In genomic region chr11:94924074-94925031, GRCh38 we compare ENCODE assay signal across 14 cellular contexts. TPM values are rescaled to one million over a fixed set of nuclear protein-coding genes. Genes with fewer than 3 reads are reported as not detected.
DNase-seq lines count a peak whose midpoint lies in the region; ATAC-seq, FAIRE-seq and TF ChIP-seq lines count a peak whose summit lies in the region.
"Had no signal": no experiment of that assay in that cellular context is flagged by ENCODE, and none has a peak within 500 bp of the region (broad histone marks: within the 10 kb centered on the region; RNA-seq: fewer than 3 reads in every experiment).

No MANE protein-coding gene starts in this region.

- no peaks in the 10 kb centered on the region for H3K9me3 ChIP-seq in heart right ventricle
- H3K9me3 ChIP-seq in right cardiac atrium (ENCODE audit: control insufficient read depth, low read length): no peaks in the 10 kb centered on the region
- no peaks in the 10 kb centered on the region for H3K9me3 ChIP-seq in kidney (ENCODE audit: control insufficient read depth in 1 of 2, low read length in 2 of 2)
- no peaks in the 10 kb centered on the region for H3K9me3 ChIP-seq in vagina
- H3K9me3 ChIP-seq: suprapubic skin had no signal

- no peaks in the 10 kb centered on the region for H3K36me3 ChIP-seq in heart right ventricle
- H3K36me3 ChIP-seq in kidney (ENCODE audit: control insufficient read depth in 1 of 2, insufficient read depth in 2 of 2, low read length in 2 of 2): no peaks in the 10 kb centered on the region
- no peaks in the 10 kb centered on the region for H3K36me3 ChIP-seq in vagina
- H3K36me3 ChIP-seq: cardiac muscle cell, suprapubic skin had no signal

- DNase-seq in heart right ventricle (no peak), right cardiac atrium (no peak), kidney (no peak), vagina (ENCODE audit: extremely low spot score in 2 of 2) (no peak), NOMO-1 treated with DMSO at 0.1 percent for 48 hours (lab: John Stamatoyannopoulos, UW; ENCODE audit: unreplicated experiment) (no peak)
- DNase-seq in activated CD8-positive, alpha-beta T cell treated with anti-CD3 and anti-CD28 coated beads for 36 hours: peak; percentile 28
- DNase-seq: AML-193; left ventricle myocardium superior; NCI-H1417 treated with DMSO at 0.1 percent for 48 hours; NK-92 treated with Interleukin-12 subunit alpha and Interleukin-12 subunit beta, amount 100 ng/mL, for 24 hours had no signal

- peak overlapping the region; percentile 84 for H3K27ac Mint-ChIP-seq in activated CD8-positive, alpha-beta T cell treated with anti-CD3 and anti-CD28 coated beads for 36 hours

- H3K4me1 ChIP-seq in heart right ventricle (peaks cover 10 to 54% (median 40%) of the 10 kb centered on the region in 9 donors), right cardiac atrium (ENCODE audit: control insufficient read depth, insufficient read depth, low read length) (peaks cover 17% of the 10 kb centered on the region), kidney (ENCODE audit: control insufficient read depth in 1 of 2, insufficient read depth in 1 of 2, low read depth in 1 of 2, low read length in 2 of 2) (peaks cover 26% of the 10 kb centered on the region in 2 donors), vagina (peaks cover 41% of the 10 kb centered on the region)

- TF ChIP-seq CTCF in heart right ventricle (IDR thresholded peaks at IDR 0.05): no peak
- no peak for TF ChIP-seq CTCF in activated CD8-positive, alpha-beta T cell treated with anti-CD3 and anti-CD28 coated beads for 36 hours (IDR thresholded peaks at IDR 0.05)
- no peak for TF ChIP-seq CTCF in kidney (IDR thresholded peaks at IDR 0.05; ENCODE audit: borderline replicate concordance, extremely low read depth, insufficient read depth)
- TF ChIP-seq CTCF in vagina (IDR thresholded peaks at IDR 0.05): no peak

- H3K4me1 Mint-ChIP-seq in activated CD8-positive, alpha-beta T cell treated with anti-CD3 and anti-CD28 coated beads for 36 hours (ENCODE audit: low read depth): peaks cover 38% of the 10 kb centered on the region

- intact Hi-C loops in heart right ventricle (cut with DNase I) (no loop called here), right cardiac atrium (cut with DNase I) (no loop called here), kidney (cut with DNase I) (no loop called here), vagina (cut with DNase I) (no loop called here)
- intact Hi-C loops in activated CD8-positive, alpha-beta T cell treated with anti-CD3 and anti-CD28 coated beads for 36 hours (cut with micrococcal nuclease): no loop called here

- H3K27me3 ChIP-seq in heart right ventricle: no peaks in the 10 kb centered on the region
- H3K27me3 ChIP-seq in right cardiac atrium (ENCODE audit: control insufficient read depth, insufficient read depth): no peaks in the 10 kb centered on the region
- H3K27me3 ChIP-seq in vagina: no peaks in the 10 kb centered on the region
- H3K27me3 ChIP-seq: suprapubic skin had no signal

- H3K9me3 Mint-ChIP-seq in activated CD8-positive, alpha-beta T cell treated with anti-CD3 and anti-CD28 coated beads for 36 hours: peaks cover 13% of the 10 kb centered on the region

- H3K9ac ChIP-seq in kidney (ENCODE audit: low read length in 2 of 2): no peak overlapping the region

- POLR2A ChIA-PET in activated CD8-positive, alpha-beta T cell treated with anti-CD3 and anti-CD28 coated beads for 36 hours (lab: Charles Lee): interaction anchor here (0.6 kb wide), 1 partner anchor 195 kb away, joined by 3 read pairs; no protein-coding TSS in a partner anchor

- ATAC-seq in heart right ventricle: no peak
- ATAC-seq in right cardiac atrium: no peak
- peak; percentile 59 for ATAC-seq in activated CD8-positive, alpha-beta T cell treated with anti-CD3 and anti-CD28 coated beads for 36 hours
- no peak for ATAC-seq in HG03139 (IDR thresholded peaks at IDR 0.05; ENCODE audit: unreplicated experiment)
- ATAC-seq in HG02571 (IDR thresholded peaks at IDR 0.05; ENCODE audit: unreplicated experiment): no peak
- ATAC-seq: left ventricle myocardium superior had no signal

- CTCF ChIA-PET in activated CD8-positive, alpha-beta T cell treated with anti-CD3 and anti-CD28 coated beads for 36 hours (lab: Charles Lee): interaction anchor here (0.8 to 1.0 kb wide), 2 partner anchors 9 to 302 kb away, joined by 3 read pairs; no protein-coding TSS in a partner anchor

- H3K27ac ChIP-seq in heart right ventricle (peak overlapping the region in 7 of 10 donors; percentile 15 to 90 (median 64)), right cardiac atrium (ENCODE audit: low read length) (no peak overlapping the region), kidney (ENCODE audit: low read depth in 2 of 2, low read length in 2 of 2) (peak overlapping the region; percentile 8 to 82), vagina (peak overlapping the region; percentile 34)
- H3K27ac ChIP-seq: cardiac muscle cell, suprapubic skin had no signal

- H3K27me3 Mint-ChIP-seq in activated CD8-positive, alpha-beta T cell treated with anti-CD3 and anti-CD28 coated beads for 36 hours: no peaks in the 10 kb centered on the region

- WGBS in heart right ventricle, 2 donors: 53 to 58% methylated on average over 13 of the region's 13 CpGs
- 50% methylated on average over 13 of the region's 13 CpGs for WGBS in right cardiac atrium

- H3K36me3 Mint-ChIP-seq in activated CD8-positive, alpha-beta T cell treated with anti-CD3 and anti-CD28 coated beads for 36 hours (ENCODE audit: low read depth): peaks cover 14% of the 10 kb centered on the region

- TF ChIP-seq POLR2A in vagina (IDR thresholded peaks at IDR 0.05): no peak

- FAIRE-seq in kidney (lab: Jason Lieb, UNC): no peak

- H3K4me3 ChIP-seq in heart right ventricle (no peak overlapping the region), right cardiac atrium (ENCODE audit: low read length) (no peak overlapping the region), kidney (ENCODE audit: low read length in 2 of 2) (no peak overlapping the region), vagina (no peak overlapping the region)
- H3K4me3 ChIP-seq: cardiac muscle cell, suprapubic skin had no signal

- no peak overlapping the region for H3K4me3 Mint-ChIP-seq in activated CD8-positive, alpha-beta T cell treated with anti-CD3 and anti-CD28 coated beads for 36 hours

RNA-seq across cellular contexts. Expression of gene CWC15, which starts 49.0 kb away (rescaled TPM):
- 10 to 100 TPM; 53.1 to 75.4 (median 67.3) TPM for total RNA-seq in heart right ventricle
- 100 to 1,000 TPM in 1 of 2 donors, 10 to 100 TPM in 1; 71.6 to 196 TPM for polyA plus RNA-seq in heart right ventricle
- 10 to 100 TPM; 63.6 to 82.7 (median 67.0) TPM for total RNA-seq in right cardiac atrium
- polyA plus RNA-seq in right cardiac atrium: 75.3 TPM
- 10 to 100 TPM; 72.5 to 76.4 TPM for total RNA-seq in activated CD8-positive, alpha-beta T cell treated with anti-CD3 and anti-CD28 coated beads for 36 hours
- total RNA-seq in kidney: 61.7 TPM
- 87.5 TPM for polyA plus RNA-seq in kidney (ENCODE audit: insufficient read depth, low read depth, low replicate concordance)
- 38.1 TPM for total RNA-seq in vagina

RNA-seq across cellular contexts. Expression of gene KDM4D, which starts 49.2 kb away (rescaled TPM):
- 1 to 10 TPM in 6 of 10 donors, under 1 TPM in 4; 0.79 to 1.3 (median 1.0) TPM for total RNA-seq in heart right ventricle
- under 1 TPM; 0.22 to 0.57 TPM for polyA plus RNA-seq in heart right ventricle
- total RNA-seq in right cardiac atrium: 1 to 10 TPM in 3 of 4 donors, under 1 TPM in 1; 0.64 to 1.3 (median 1.1) TPM
- 0.79 TPM for polyA plus RNA-seq in right cardiac atrium
- total RNA-seq in activated CD8-positive, alpha-beta T cell treated with anti-CD3 and anti-CD28 coated beads for 36 hours: 1 to 10 TPM; 1.1 to 1.6 TPM
- 0.94 TPM for total RNA-seq in kidney
- polyA plus RNA-seq in kidney (ENCODE audit: insufficient read depth, low read depth, low replicate concordance): 0.54 TPM
- 0.25 TPM for total RNA-seq in vagina
